In the genomic region with DNA sequence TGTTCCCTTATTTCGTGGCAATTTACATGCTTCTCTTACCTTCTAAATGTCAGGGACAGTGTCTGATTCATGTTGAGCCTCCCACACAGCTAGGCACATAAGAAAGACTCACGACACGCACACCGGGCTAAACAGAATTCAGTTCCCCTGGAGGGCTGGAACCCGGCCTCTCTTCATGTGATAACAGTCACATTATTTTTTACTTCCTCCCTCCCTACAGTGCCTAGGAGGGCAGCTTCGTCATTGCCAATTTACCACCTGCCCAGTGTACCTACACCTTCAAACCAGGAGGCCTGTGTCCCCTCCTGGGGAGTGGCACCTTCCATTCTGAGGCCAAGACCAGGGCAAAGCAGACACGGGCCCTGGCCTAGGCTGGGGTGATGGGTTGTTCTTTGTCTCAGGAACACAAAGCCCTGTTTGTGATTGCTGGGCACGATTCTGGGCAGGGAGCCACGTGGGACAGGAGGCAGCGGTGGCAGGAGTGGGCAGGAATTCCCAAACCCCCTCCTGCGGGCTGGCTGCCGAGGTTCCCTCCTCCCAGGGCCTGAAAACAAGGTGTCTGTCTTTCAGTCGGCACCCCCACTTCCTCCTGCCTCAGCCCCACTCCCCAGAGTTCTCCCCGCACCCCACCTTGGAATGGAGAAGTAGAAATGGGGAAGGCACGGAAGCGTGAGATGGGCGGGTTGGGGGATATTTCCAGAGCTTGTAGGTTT, we compare ENCODE assay signal across 1 cellular context.
TF ChIP-seq lines count a peak whose summit lies in the region.

No MANE protein-coding gene starts in this region.

TF ChIP-seq in K562, 482 proteins besides CTCF, POLR2A, EP300 and RAD21:
- TF ChIP-seq SPI1 (IDR thresholded peaks at IDR 0.05; ENCODE audit: borderline replicate concordance, low read depth, low read length) (peak; percentile 19; the same call in 1 of the 2 replicates), ELF4 (CRISPR knock-in tag; IDR thresholded peaks at IDR 0.05) (no peak)
